ENCODE assay signal across 8 cellular contexts in genomic region chr5:175796536-175797499, GRCh38.
DNase-seq lines count a peak whose midpoint lies in the region; ATAC-seq lines count a peak whose summit lies in the region.

No MANE protein-coding gene starts in this region.

- H3K27ac Mint-ChIP-seq in memory B cell: no peak overlapping the region

- H3K9ac ChIP-seq in ES-I3 (ENCODE audit: low read depth, low read length): peak overlapping the region; percentile 38; the same call in 1 of the 2 replicates

- H3K9me3 ChIP-seq in ES-I3 (ENCODE audit: control insufficient read depth, insufficient read depth, low read length): no peaks in the 10 kb centered on the region

- H3K27me3 Mint-ChIP-seq in memory B cell: peaks cover 45% of the 10 kb centered on the region

- ATAC-seq in HG02852 (IDR thresholded peaks at IDR 0.05; ENCODE audit: unreplicated experiment): peak; percentile 81
- ATAC-seq in memory B cell (ENCODE audit: low read depth): peak; percentile 79
- no peak for ATAC-seq in GM18868 (IDR thresholded peaks at IDR 0.05; ENCODE audit: unreplicated experiment)

- no peaks in the 10 kb centered on the region for H3K36me3 ChIP-seq in ES-I3 (ENCODE audit: insufficient read depth, low read length)

- H3K4me1 Mint-ChIP-seq in memory B cell: peaks cover 10% of the 10 kb centered on the region

- peaks cover 6% of the 10 kb centered on the region; the same call in 1 of the 2 replicates for H3K4me1 ChIP-seq in ES-I3 (ENCODE audit: insufficient read depth, low read length)

- no peaks in the 10 kb centered on the region for H3K36me3 Mint-ChIP-seq in memory B cell

- peaks cover 7% of the 10 kb centered on the region for H3K9me3 Mint-ChIP-seq in memory B cell

- DNase-seq in NCI-H2196 treated with DMSO at 0.1 percent for 48 hours (lab: John Stamatoyannopoulos, UW; ENCODE audit: unreplicated experiment): peak; percentile 49
- peak; percentile 24 to 42 for DNase-seq in activated CD8-positive, alpha-beta memory T cell treated with anti-CD3 and anti-CD28 coated beads for 4 hours (ENCODE audit: low read depth in 2 of 2)
- peak; percentile 63 for DNase-seq in effector CD4-positive, alpha-beta T cell
- peak; percentile 14 to 44 for DNase-seq in memory B cell (ENCODE audit: low spot score in 2 of 2)
- DNase-seq in stimulated activated CD8-positive, alpha-beta memory T cell treated with anti-CD3 and anti-CD28 coated beads, Interleukin-15, amount 100 ng/mL, for 24 hours (ENCODE audit: low read depth): peak; percentile 47

- no peak overlapping the region for H3K4me3 Mint-ChIP-seq in memory B cell
